14 cellular contexts compared by ENCODE assay signal in genomic region chr6:403659-404655, GRCh38. TPM values are rescaled to one million over a fixed set of nuclear protein-coding genes. Genes with fewer than 3 reads are reported as not detected.
DNase-seq lines count a peak whose midpoint lies in the region; ATAC-seq, FAIRE-seq and TF ChIP-seq lines count a peak whose summit lies in the region.
"Had no signal": no experiment of that assay in that cellular context is flagged by ENCODE, and none has a peak within 500 bp of the region (broad histone marks: within the 10 kb centered on the region; RNA-seq: fewer than 3 reads in every experiment).

No MANE protein-coding gene starts in this region.

- peak overlapping the region; percentile 69 to 90 (median 79) for H3K4me3 Mint-ChIP-seq in CD4-positive, alpha-beta memory T cell

- H3K4me1 Mint-ChIP-seq in CD4-positive, alpha-beta memory T cell = peaks cover 24 to 45% (median 37%) of the 10 kb centered on the region in 4 donors

- H3K27ac Mint-ChIP-seq in CD4-positive, alpha-beta memory T cell = peak overlapping the region in 6 of 7 donors; percentile 44 to 89 (median 65)

- WGBS in small intestine, 3 donors = 39 to 66% (median 45%) methylated on average over 19 of the region's 19 CpGs

- peaks cover 39 to 45% of the 10 kb centered on the region in 2 donors for H3K36me3 Mint-ChIP-seq in CD4-positive, alpha-beta memory T cell

- no peaks in the 10 kb centered on the region for H3K9me2 ChIP-seq in OCI-LY1 (ENCODE audit: low read depth, low read length)

- H4K20me1 ChIP-seq in OCI-LY1 (ENCODE audit: insufficient read depth, low read length) = no peaks in the 10 kb centered on the region

- CTCF ChIA-PET in CD4-positive, alpha-beta memory T cell (lab: Charles Lee; ENCODE audit: partially characterized antibody) = interaction anchor here (1.3 to 3.5 kb wide), 6 partner anchors 12 to 993 kb away, joined by 3 to 34 read pairs (median 5); partner anchors contain the start of gene IRF4

- no peak for FAIRE-seq in small intestine (lab: Jason Lieb, UNC)
- FAIRE-seq: G401.6, pancreas had no signal

- POLR2A ChIA-PET in CD4-positive, alpha-beta memory T cell (lab: Charles Lee; ENCODE audit: partially characterized antibody) = interaction anchor here (0.6 to 3.5 kb wide), 7 partner anchors 12 to 211 kb away, joined by 3 to 60 read pairs (median 4); partner anchors contain the start of gene IRF4

- H3K27me3 ChIP-seq in CD4-positive, alpha-beta memory T cell (ENCODE audit: insufficient read depth, low read length) = no peaks in the 10 kb centered on the region
- no peaks in the 10 kb centered on the region for H3K27me3 ChIP-seq in OCI-LY1 (ENCODE audit: insufficient read depth, low read length)
- no peaks in the 10 kb centered on the region for H3K27me3 ChIP-seq in small intestine (ENCODE audit: control insufficient read depth in 2 of 2, insufficient read depth in 2 of 2, low read length in 2 of 2)

- peaks cover 0 to 1% of the 10 kb centered on the region in 2 donors for H3K27me3 Mint-ChIP-seq in CD4-positive, alpha-beta memory T cell

- peaks cover 0 to 9% (median 0%) of the 10 kb centered on the region in 8 donors for H3K9me3 Mint-ChIP-seq in CD4-positive, alpha-beta memory T cell

- no peak for TF ChIP-seq CTCF in OCI-LY1 (IDR thresholded peaks at IDR 0.05; ENCODE audit: low read length)

- H3K36me3 ChIP-seq in CD4-positive, alpha-beta memory T cell (ENCODE audit: insufficient read depth, low read length) = peaks cover 6% of the 10 kb centered on the region
- H3K36me3 ChIP-seq in OCI-LY1 (ENCODE audit: insufficient read depth, low read length) (peaks cover 98% of the 10 kb centered on the region), small intestine (ENCODE audit: control insufficient read depth in 2 of 2, insufficient read depth in 2 of 2, low read length in 2 of 2) (peaks cover 0 to 4% of the 10 kb centered on the region in 2 donors)
- H3K36me3 ChIP-seq: lower lobe of right lung, pancreas had no signal

- no peak overlapping the region for H3K27ac ChIP-seq in CD4-positive, alpha-beta memory T cell (ENCODE audit: low read depth, low read length)
- H3K27ac ChIP-seq in OCI-LY1 (ENCODE audit: low read depth, low read length, poor library complexity, severe bottlenecking) (peak overlapping the region; percentile 38), small intestine (ENCODE audit: low read depth in 1 of 2, low read length in 1 of 2) (no peak overlapping the region)
- H3K27ac ChIP-seq: lower lobe of right lung, pancreas had no signal

- H3F3A ChIP-seq in OCI-LY1 (ENCODE audit: insufficient read depth, low read length) = no peaks in the 10 kb centered on the region

- DNase-seq in CD4-positive, alpha-beta memory T cell = peak in 1 of 5 donors; percentile 9
- peak; percentile 71 to 74 for DNase-seq in activated T-cell treated with anti-CD3 and anti-CD28 coated beads, Interleukin-2, amount 50 U/mL, for 48 hours
- DNase-seq in small intestine (peak; percentile 10), KG1 (lab: John Stamatoyannopoulos, UW) (no peak)
- DNase-seq: H7, head of caudate nucleus, IMR-90, lower lobe of right lung, pancreas had no signal

- H2AFZ ChIP-seq in OCI-LY1 (ENCODE audit: low read length) = no peak overlapping the region

- H3K4me2 ChIP-seq in OCI-LY1 (ENCODE audit: low read length) = no peak overlapping the region

- H3K4me1 ChIP-seq in CD4-positive, alpha-beta memory T cell (ENCODE audit: insufficient read depth, low read length) = peaks cover 40% of the 10 kb centered on the region
- H3K4me1 ChIP-seq in OCI-LY1 (ENCODE audit: insufficient read depth, low read length, severe bottlenecking) (peaks cover 25% of the 10 kb centered on the region), small intestine (ENCODE audit: control insufficient read depth in 2 of 2, insufficient read depth in 1 of 2, low read depth in 1 of 2, low read length in 1 of 2) (no peaks in the 10 kb centered on the region)
- H3K4me1 ChIP-seq: pancreas had no signal

- H3K9ac ChIP-seq in OCI-LY1 (ENCODE audit: low read length) = no peak overlapping the region

- H3K79me2 ChIP-seq in OCI-LY1 (ENCODE audit: insufficient read depth, low read length) = no peaks in the 10 kb centered on the region

- peak overlapping the region in 1 of 2 donors; percentile 13 for H3K4me3 ChIP-seq in CD4-positive, alpha-beta memory T cell (ENCODE audit: low read length in 2 of 2)
- H3K4me3 ChIP-seq in OCI-LY1 (ENCODE audit: low read depth, low read length, poor library complexity, severe bottlenecking) (no peak overlapping the region), small intestine (ENCODE audit: low read depth in 1 of 2, low read length in 2 of 2) (no peak overlapping the region)
- H3K4me3 ChIP-seq: lower lobe of right lung, pancreas had no signal

- intact Hi-C loops in CD4-positive, alpha-beta memory T cell (cut with micrococcal nuclease) = loop anchor here (1.0 to 5.0 kb wide), 3 partner anchors 13 to 215 kb away; partner anchors contain the start of gene IRF4

- ATAC-seq in HG02763 (IDR thresholded peaks at IDR 0.05; ENCODE audit: unreplicated experiment) (no peak), HG02981 (IDR thresholded peaks at IDR 0.05; ENCODE audit: unreplicated experiment) (no peak), GM21360 (IDR thresholded peaks at IDR 0.05; ENCODE audit: unreplicated experiment) (no peak)
- ATAC-seq: lower lobe of right lung, pancreas had no signal

- no peaks in the 10 kb centered on the region for H3K9me3 ChIP-seq in CD4-positive, alpha-beta memory T cell (ENCODE audit: control insufficient read depth in 1 of 2, low read length in 2 of 2)
- H3K9me3 ChIP-seq in OCI-LY1 (ENCODE audit: low read length) (no peaks in the 10 kb centered on the region), small intestine (ENCODE audit: control insufficient read depth, low read depth) (no peaks in the 10 kb centered on the region)
- H3K9me3 ChIP-seq: lower lobe of right lung, pancreas had no signal

RNA-seq across cellular contexts. Expression of gene IRF4, which starts 12.4 kb away (rescaled TPM):
- total RNA-seq in CD4-positive, alpha-beta memory T cell = 1 to 10 TPM; 8.5 to 8.6 TPM
- polyA plus RNA-seq in CD4-positive, alpha-beta memory T cell = 1 to 10 TPM; 2.7 to 5.7 TPM
- polyA plus RNA-seq in small intestine = 1 to 10 TPM in 2 of 3 donors, not detected in 1; 1.4 to 3.5 TPM
- total RNA-seq: IMR-90 had no signal
- polyA plus RNA-seq: IMR-90 had no signal
